In genomic region chr6:163790296-163790840, GRCh38 we compare ENCODE assay signal across 19 cellular contexts.
A peak's percentile ranks its signal among the peaks of the same experiment; 100 is the strongest.
DNase-seq lines count a peak whose midpoint lies in the region; ATAC-seq and TF ChIP-seq lines count a peak whose summit lies in the region.
"Had no signal": no experiment of that assay in that cellular context is flagged by ENCODE, and none has a peak within 500 bp of the region (broad histone marks: within the 10 kb centered on the region; RNA-seq: fewer than 3 reads in every experiment).

No MANE protein-coding gene starts in this region.

- no peak overlapping the region for H3K4ac ChIP-seq in IMR-90 (ENCODE audit: low read depth, low read length)

- H3K36me3 ChIP-seq in IMR-90 (ENCODE audit: control insufficient read depth, insufficient read depth, low read length) = no peaks in the 10 kb centered on the region
- H3K36me3 ChIP-seq: esophagus muscularis mucosa, prostate gland, upper lobe of right lung had no signal

- no peak overlapping the region for H2BK120ac ChIP-seq in IMR-90 (ENCODE audit: low read depth, low read length)

- H3K56ac ChIP-seq in IMR-90 (ENCODE audit: extremely low read depth, insufficient read depth, low read length) = no peak overlapping the region

- H4K91ac ChIP-seq in IMR-90 (ENCODE audit: insufficient read depth, low read depth, low read length) = no peak overlapping the region

- no peak overlapping the region for H4K8ac ChIP-seq in IMR-90 (ENCODE audit: low read depth in 2 of 2, low read length in 2 of 2)

- H3K9me1 ChIP-seq in IMR-90 (ENCODE audit: insufficient read depth, low read length) = no peaks in the 10 kb centered on the region

- H2AK9ac ChIP-seq in IMR-90 (replicated peaks; ENCODE audit: low read depth, low read length, poor library complexity) = no peak overlapping the region

- no TSS peak for BruUV-seq in IMR-90 (replicated peaks; lab: Mats Ljungman, UMichigan)

- no peak overlapping the region for H3K27ac ChIP-seq in IMR-90 (ENCODE audit: insufficient read depth, low read length)
- H3K27ac ChIP-seq: body of pancreas, prostate gland, upper lobe of right lung had no signal

- no peak overlapping the region for H2AK5ac ChIP-seq in IMR-90 (ENCODE audit: low read depth, low read length)

- no peaks in the 10 kb centered on the region for H3K9me3 ChIP-seq in IMR-90 (ENCODE audit: control insufficient read depth, insufficient read depth, low read length)
- H3K9me3 ChIP-seq: body of pancreas, esophagus muscularis mucosa, prostate gland, upper lobe of right lung had no signal

- DNase-seq in IMR-90 = peak; percentile 13
- peak; percentile 63 for DNase-seq in astrocyte of the spinal cord (ENCODE audit: low read depth, low spot score)
- DNase-seq in fibroblast of the conjunctiva (ENCODE audit: low read depth) = peak; percentile 82
- peak; percentile 56 for DNase-seq in putamen (ENCODE audit: low spot score)
- DNase-seq in DMS79 (lab: John Stamatoyannopoulos, UW) = no peak
- no peak for DNase-seq in activated T-cell treated with anti-CD3 and anti-CD28 coated beads, Interleukin-2, amount 50 U/mL, for 48 hours
- DNase-seq: activated CD4-positive, alpha-beta T cell treated with anti-CD3 and anti-CD28 coated beads, Interleukin-2, amount 50 U/mL, for 1 hour; activated naive CD4-positive, alpha-beta T cell treated with anti-CD3 and anti-CD28 coated beads, Interleukin-2, amount 10 ng/mL, durations not matched to agents 7 days and 5 days; activated T-cell treated with anti-CD3 and anti-CD28 coated beads for 4 hours; body of pancreas; CD4-positive, CD25-positive, alpha-beta regulatory T cell; NCI-H187; NCI-H510A; stimulated activated naive CD4-positive, alpha-beta T cell; upper lobe of right lung had no signal

- no peak overlapping the region for H3K9ac ChIP-seq in IMR-90 (ENCODE audit: low read depth, low read length)

- POLR2A ChIA-PET in IMR-90 (lab: Charles Lee; ENCODE audit: unreplicated experiment) = no interaction called here

- in situ Hi-C loops in IMR-90 (cut with MboI; ENCODE audit: low sequenced_read_pairs) = no loop called here
- in situ Hi-C loops in astrocyte of the spinal cord (cut with HindIII; ENCODE audit: low sequenced_read_pairs) = no loop called here

- no peak overlapping the region for H2BK20ac ChIP-seq in IMR-90 (ENCODE audit: low read depth, low read length)

- dilution Hi-C loops in IMR-90 (cut with HindIII; ENCODE audit: low sequenced_read_pairs, unreplicated experiment) = no loop called here

- H3K27me3 ChIP-seq in IMR-90 (ENCODE audit: control insufficient read depth, insufficient read depth, low read length) = peaks cover 5% of the 10 kb centered on the region
- H3K27me3 ChIP-seq: body of pancreas, esophagus muscularis mucosa, upper lobe of right lung had no signal

- H3K4me1 ChIP-seq in IMR-90 (ENCODE audit: control insufficient read depth, insufficient read depth, low read length) = peaks cover 2% of the 10 kb centered on the region; the same call in 1 of the 2 replicates
- H3K4me1 ChIP-seq: body of pancreas, esophagus muscularis mucosa, prostate gland, upper lobe of right lung had no signal

- WGBS in IMR-90 (ENCODE audit: extremely low coverage in 2 of 2, insufficient read length in 1 of 2), 2 experiments = no CpG with 5 or more reads among the region's 5 CpGs

- no peak for TF ChIP-seq RAD21 in IMR-90 (IDR thresholded peaks at IDR 0.05; ENCODE audit: low read length)

- intact Hi-C loops in IMR-90 (cut with micrococcal nuclease) = no loop called here

- no peak overlapping the region for H3K14ac ChIP-seq in IMR-90 (replicated peaks; ENCODE audit: low read depth, low read length)

- no peak overlapping the region for H3K4me3 ChIP-seq in IMR-90 (ENCODE audit: insufficient read depth, low read depth, low read length)
- H3K4me3 ChIP-seq in astrocyte of the spinal cord (ENCODE audit: low read depth, low read length) = no peak overlapping the region
- H3K4me3 ChIP-seq: body of pancreas, esophagus muscularis mucosa, prostate gland, upper lobe of right lung had no signal

- H3K4me2 ChIP-seq in IMR-90 (ENCODE audit: low read depth, low read length) = 0 out of 2 replicates have a peak overlapping the region, but pooled peaks have one; percentile 41

- H4K20me1 ChIP-seq in IMR-90 (ENCODE audit: insufficient read depth, low read length) = no peaks in the 10 kb centered on the region

- no peak overlapping the region for H2AFZ ChIP-seq in IMR-90 (replicated peaks; ENCODE audit: low read length, poor library complexity)

- H2BK5ac ChIP-seq in IMR-90 (ENCODE audit: low read depth, low read length, poor library complexity, severe bottlenecking) = no peak overlapping the region

- no peak for TF ChIP-seq POLR2A in IMR-90 (IDR thresholded peaks at IDR 0.05; ENCODE audit: low read depth, low read length)

- no peak for TF ChIP-seq CTCF in IMR-90 (conservative IDR thresholded peaks at IDR 0.05; ENCODE audit: low read depth, low read length)
- TF ChIP-seq CTCF in astrocyte of the spinal cord (IDR thresholded peaks at IDR 0.05; ENCODE audit: low read depth, low read length) = no peak

- H3K18ac ChIP-seq in IMR-90 (ENCODE audit: low read depth, low read length) = no peak overlapping the region

- no peak overlapping the region for H2BK15ac ChIP-seq in IMR-90 (ENCODE audit: low read depth, low read length)

- no peak overlapping the region; the same call in 1 of the 2 replicates for H3K23ac ChIP-seq in IMR-90 (ENCODE audit: low read depth, low read length)

- H4K5ac ChIP-seq in IMR-90 (ENCODE audit: low read depth, low read length) = no peak overlapping the region

- ATAC-seq in IMR-90 (ENCODE audit: low read depth) (peak; percentile 27; the same call in 1 of the 2 replicates), HG03565 (IDR thresholded peaks at IDR 0.05; ENCODE audit: unreplicated experiment) (no peak), HG03095 (IDR thresholded peaks at IDR 0.05; ENCODE audit: unreplicated experiment) (no peak)
- ATAC-seq: body of pancreas, upper lobe of right lung had no signal

- CTCF ChIA-PET in IMR-90 (lab: Yijun Ruan, JAX) = no interaction called here

- no peaks in the 10 kb centered on the region for H3K79me1 ChIP-seq in IMR-90 (ENCODE audit: low read depth in 1 of 2, low read length in 2 of 2)

TF ChIP-seq in IMR-90, 13 proteins besides CTCF, POLR2A, EP300 and RAD21:
- TF ChIP-seq FOS (IDR thresholded peaks at IDR 0.05; ENCODE audit: low read depth, low read length) (no peak), BHLHE40 (IDR thresholded peaks at IDR 0.05; ENCODE audit: low read depth, low read length) (no peak), MAZ (IDR thresholded peaks at IDR 0.05; ENCODE audit: borderline replicate concordance, low read depth, low read length) (no peak), ELK1 (IDR thresholded peaks at IDR 0.05; ENCODE audit: borderline replicate concordance, low read depth, low read length) (no peak), CEBPB (IDR thresholded peaks at IDR 0.05; ENCODE audit: low read depth, low read length) (no peak), SMC3 (IDR thresholded peaks at IDR 0.05; ENCODE audit: low read depth, low read length) (no peak), MAFK (IDR thresholded peaks at IDR 0.05; ENCODE audit: low read depth, low read length) (no peak)

Comparison
In these comparisons a context has a peak if more than half of its experiments do, and no peak if none do; other contexts are left out.
1. DNase-seq: peak in IMR-90 (single experiment), astrocyte of the spinal cord (single experiment), fibroblast of the conjunctiva (single experiment) and putamen (single experiment); none in DMS79 (single experiment) and activated T-cell treated with anti-CD3 and anti-CD28 coated beads, Interleukin-2, amount 50 U/mL, for 48 hours (0 of 2).